Comparison of ENCODE assay signal across 10 cellular contexts in the genomic region with DNA sequence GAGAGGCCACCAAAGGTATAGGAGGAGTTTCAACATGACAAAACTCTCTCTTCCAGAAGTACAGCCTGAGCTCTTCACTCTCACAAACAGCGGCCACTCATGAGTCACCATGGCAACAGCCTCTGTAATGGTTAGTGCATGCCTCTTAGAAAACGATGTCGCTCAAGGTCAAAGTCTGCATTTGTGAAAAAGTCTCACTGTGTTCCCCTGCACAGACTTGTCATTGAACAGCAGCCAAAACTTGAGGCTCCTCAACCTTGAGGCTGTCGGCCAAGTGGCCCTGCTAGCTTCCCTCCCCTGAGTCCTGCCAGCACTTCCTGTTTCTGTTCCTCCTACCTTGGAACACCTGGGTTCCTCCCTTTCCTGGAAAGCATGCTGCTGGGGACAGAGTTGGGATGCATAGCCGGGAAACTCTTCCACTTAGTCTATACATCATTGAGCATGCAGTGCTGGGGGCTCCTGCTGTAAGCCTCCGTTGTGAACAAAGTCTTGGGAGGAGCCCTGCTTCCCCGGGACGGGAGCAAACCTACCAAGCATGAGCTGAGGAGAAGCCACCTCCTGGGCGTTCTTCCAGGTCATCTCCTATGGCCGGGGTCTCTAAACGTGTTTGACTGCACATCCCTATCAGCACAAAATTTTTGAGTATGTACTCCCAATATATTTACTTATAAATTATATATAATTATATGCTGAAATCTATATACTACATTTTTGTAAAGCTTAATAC.
DNase-seq lines count a peak whose midpoint lies in the region; ATAC-seq and TF ChIP-seq lines count a peak whose summit lies in the region.
"Had no signal": no experiment of that assay in that cellular context is flagged by ENCODE, and none has a peak within 500 bp of the region (broad histone marks: within the 10 kb centered on the region; RNA-seq: fewer than 3 reads in every experiment).

No MANE protein-coding gene starts in this region.

- H3K9me2 ChIP-seq in SK-N-SH = no peaks in the 10 kb centered on the region

- H3K4me3 Mint-ChIP-seq in stimulated activated effector memory CD8-positive, alpha-beta T cell treated with anti-CD3 and anti-CD28 coated beads, Interleukin-12 subunit alpha, Interleukin-12 subunit beta, amount 100 ng/mL, for 72 hours = no peak overlapping the region
- no peak overlapping the region for H3K4me3 Mint-ChIP-seq in T-cell
- H3K4me3 Mint-ChIP-seq: T-helper 1 cell treated with Interleukin-12 subunit alpha and Interleukin-12 subunit beta and Interleukin-4 antibody, amounts not matched to agents 30 μg/mL and 1 μg/mL, for 36 hours had no signal

- in situ Hi-C loops in gastrocnemius medialis (cut with MboI; ENCODE audit: low sequenced_read_pairs in 4 of 4) = no loop called here

- H3K27ac Mint-ChIP-seq in stimulated activated effector memory CD8-positive, alpha-beta T cell treated with anti-CD3 and anti-CD28 coated beads, Interleukin-12 subunit alpha, Interleukin-12 subunit beta, amount 100 ng/mL, for 72 hours = no peak overlapping the region
- H3K27ac Mint-ChIP-seq in T-cell = no peak overlapping the region
- H3K27ac Mint-ChIP-seq: T-helper 1 cell treated with Interleukin-12 subunit alpha and Interleukin-12 subunit beta and Interleukin-4 antibody, amounts not matched to agents 30 μg/mL and 1 μg/mL, for 36 hours had no signal

- TF ChIP-seq CTCF in SK-N-SH (IDR thresholded peaks at IDR 0.05) (no peak), foreskin fibroblast (IDR thresholded peaks at IDR 0.05; ENCODE audit: low read depth, low read length) (no peak), gastrocnemius medialis (IDR thresholded peaks at IDR 0.05 in 4 of 5, conservative IDR thresholded peaks at IDR 0.05 in 1 of 5) (no peak)

- POLR2A ChIA-PET in SK-N-SH (lab: Yijun Ruan, JAX) (no interaction called here), T-cell (lab: Charles Lee) (no interaction called here)

- ATAC-seq in SK-N-SH treated with all-trans-retinoic acid at 6 μM for 48 hours = no peak
- ATAC-seq in stimulated activated effector memory CD8-positive, alpha-beta T cell treated with anti-CD3 and anti-CD28 coated beads, Interleukin-12 subunit alpha, Interleukin-12 subunit beta, amount 100 ng/mL, for 72 hours = peak; percentile 85
- no peak for ATAC-seq in gastrocnemius medialis
- ATAC-seq in T-cell (replicated peaks in 1 of 4) = no peak
- ATAC-seq: HCT116 had no signal

- 53% methylated on average over 8 of the region's 11 CpGs for WGBS in SK-N-SH (ENCODE audit: low lambda C conversion rate)

- no peaks in the 10 kb centered on the region for H3K9me3 ChIP-seq in SK-N-SH
- H3K9me3 ChIP-seq in gastrocnemius medialis = no peaks in the 10 kb centered on the region

- no peak overlapping the region for H3K9ac ChIP-seq in SK-N-SH

- H2AFZ ChIP-seq in SK-N-SH (ENCODE audit: low read depth) = no peak overlapping the region

- no peaks in the 10 kb centered on the region for H3K4me1 ChIP-seq in SK-N-SH (ENCODE audit: control insufficient read depth in 1 of 2, insufficient read depth in 2 of 2, low read depth in 1 of 2, low read length in 1 of 2)
- no peaks in the 10 kb centered on the region for H3K4me1 ChIP-seq in gastrocnemius medialis

- no peaks in the 10 kb centered on the region for H3K4me1 Mint-ChIP-seq in stimulated activated effector memory CD8-positive, alpha-beta T cell treated with anti-CD3 and anti-CD28 coated beads, Interleukin-12 subunit alpha, Interleukin-12 subunit beta, amount 100 ng/mL, for 72 hours
- H3K4me1 Mint-ChIP-seq in T-cell = no peaks in the 10 kb centered on the region

- intact Hi-C loops in gastrocnemius medialis (cut with DNase I; ENCODE audit: low total_unique reads) = no loop called here

- H3K27me3 ChIP-seq in SK-N-SH (ENCODE audit: insufficient read depth) = no peaks in the 10 kb centered on the region
- H3K27me3 ChIP-seq in gastrocnemius medialis = no peaks in the 10 kb centered on the region

- no peaks in the 10 kb centered on the region for H3F3A ChIP-seq in SK-N-SH (replicated peaks; ENCODE audit: insufficient read depth)

- H3K4me3 ChIP-seq in SK-N-SH (ENCODE audit: low read depth in 2 of 2, low read length in 1 of 2) (no peak overlapping the region), foreskin fibroblast (ENCODE audit: low read depth in 1 of 2, low read length in 2 of 2) (no peak overlapping the region), gastrocnemius medialis (no peak overlapping the region)

- no peaks in the 10 kb centered on the region for H3K9me3 Mint-ChIP-seq in stimulated activated effector memory CD8-positive, alpha-beta T cell treated with anti-CD3 and anti-CD28 coated beads, Interleukin-12 subunit alpha, Interleukin-12 subunit beta, amount 100 ng/mL, for 72 hours
- H3K9me3 Mint-ChIP-seq in T-cell = no peaks in the 10 kb centered on the region
- H3K9me3 Mint-ChIP-seq: T-helper 1 cell treated with Interleukin-12 subunit alpha and Interleukin-12 subunit beta and Interleukin-4 antibody, amounts not matched to agents 30 μg/mL and 1 μg/mL, for 36 hours had no signal

- H3K79me2 ChIP-seq in SK-N-SH (ENCODE audit: insufficient read depth) = no peaks in the 10 kb centered on the region

- no peak for TF ChIP-seq EP300 in SK-N-SH (IDR thresholded peaks at IDR 0.05; ENCODE audit: borderline replicate concordance in 1 of 2, low read depth in 1 of 2, low read length in 1 of 2)

- no peaks in the 10 kb centered on the region for H4K20me1 ChIP-seq in SK-N-SH (ENCODE audit: insufficient read depth)

- no peak for TF ChIP-seq RAD21 in SK-N-SH (IDR thresholded peaks at IDR 0.05; ENCODE audit: low read length)

- H3K36me3 ChIP-seq in SK-N-SH (replicated peaks in 1 of 2; ENCODE audit: control insufficient read depth in 1 of 2, insufficient read depth in 2 of 2, low read length in 1 of 2) (no peaks in the 10 kb centered on the region), gastrocnemius medialis (no peaks in the 10 kb centered on the region)

- no peak overlapping the region for H3K4me2 ChIP-seq in SK-N-SH

- DNase-seq in SK-N-SH (peak; percentile 27), NCI-H748 treated with DMSO at 0.1 percent for 48 hours (lab: John Stamatoyannopoulos, UW) (peak; percentile 28), foreskin fibroblast (peak; percentile 19 to 59), gastrocnemius medialis (no peak), dedifferentiated amniotic fluid mesenchymal stem cell (ENCODE audit: extremely low spot score) (no peak), T-cell (no peak)
- no peak for DNase-seq in stimulated activated effector memory CD8-positive, alpha-beta T cell treated with anti-CD3 and anti-CD28 coated beads, Interleukin-12 subunit alpha, Interleukin-12 subunit beta, amount 100 ng/mL, for 72 hours (ENCODE audit: low spot score in 2 of 2)

- CTCF ChIA-PET in SK-N-SH (lab: Yijun Ruan, JAX) = interaction anchor here (1.0 kb wide), 1 partner anchor 12 kb away, joined by 3 read pairs; no protein-coding TSS in a partner anchor
- CTCF ChIA-PET in T-cell (lab: Charles Lee) = no interaction called here

- no peak for TF ChIP-seq POLR2A in gastrocnemius medialis (IDR thresholded peaks at IDR 0.05)

- H3K27ac ChIP-seq in SK-N-SH (ENCODE audit: low read depth in 2 of 2, low read length in 1 of 2) = no peak overlapping the region
- no peak overlapping the region for H3K27ac ChIP-seq in gastrocnemius medialis

- peaks cover 5 to 12% of the 10 kb centered on the region in 2 donors for H3K27me3 Mint-ChIP-seq in T-cell

- no peaks in the 10 kb centered on the region for H3K36me3 Mint-ChIP-seq in stimulated activated effector memory CD8-positive, alpha-beta T cell treated with anti-CD3 and anti-CD28 coated beads, Interleukin-12 subunit alpha, Interleukin-12 subunit beta, amount 100 ng/mL, for 72 hours
- H3K36me3 Mint-ChIP-seq in T-cell = no peaks in the 10 kb centered on the region

TF ChIP-seq in SK-N-SH, 30 proteins besides CTCF, POLR2A, EP300 and RAD21 (continues in another document):
- TF ChIP-seq, protein P1, sequence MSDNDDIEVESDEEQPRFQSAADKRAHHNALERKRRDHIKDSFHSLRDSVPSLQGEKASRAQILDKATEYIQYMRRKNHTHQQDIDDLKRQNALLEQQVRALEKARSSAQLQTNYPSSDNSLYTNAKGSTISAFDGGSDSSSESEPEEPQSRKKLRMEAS (IDR thresholded peaks at IDR 0.05; ENCODE audit: low read depth) = no peak
- TF ChIP-seq GABPA (IDR thresholded peaks at IDR 0.05; ENCODE audit: low read depth) = no peak
- no peak for TF ChIP-seq NFIC (IDR thresholded peaks at IDR 0.05; ENCODE audit: borderline replicate concordance)
- no peak for TF ChIP-seq TAF1 (IDR thresholded peaks at IDR 0.05; ENCODE audit: borderline replicate concordance, low read depth, low read length)
- TF ChIP-seq FOSL2 (IDR thresholded peaks at IDR 0.05; ENCODE audit: borderline replicate concordance, low read depth) = no peak
- no peak for TF ChIP-seq YY1 (IDR thresholded peaks at IDR 0.05; ENCODE audit: low read depth)

TF ChIP-seq in SK-N-SH treated with all-trans-retinoic acid at 6 μM for 48 hours, 23 proteins besides CTCF, POLR2A, EP300 and RAD21:
- TF ChIP-seq, protein P2, sequence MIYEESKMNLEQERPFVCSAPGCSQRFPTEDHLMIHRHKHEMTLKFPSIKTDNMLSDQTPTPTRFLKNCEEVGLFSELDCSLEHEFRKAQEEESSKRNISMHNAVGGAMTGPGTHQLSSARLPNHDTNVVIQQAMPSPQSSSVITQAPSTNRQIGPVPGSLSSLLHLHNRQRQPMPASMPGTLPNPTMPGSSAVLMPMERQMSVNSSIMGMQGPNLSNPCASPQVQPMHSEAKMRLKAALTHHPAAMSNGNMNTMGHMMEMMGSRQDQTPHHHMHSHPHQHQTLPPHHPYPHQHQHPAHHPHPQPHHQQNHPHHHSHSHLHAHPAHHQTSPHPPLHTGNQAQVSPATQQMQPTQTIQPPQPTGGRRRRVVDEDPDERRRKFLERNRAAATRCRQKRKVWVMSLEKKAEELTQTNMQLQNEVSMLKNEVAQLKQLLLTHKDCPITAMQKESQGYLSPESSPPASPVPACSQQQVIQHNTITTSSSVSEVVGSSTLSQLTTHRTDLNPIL (CRISPR knock-in tag; IDR thresholded peaks at IDR 0.05; ENCODE audit: low read depth) = no peak
- no peak for TF ChIP-seq SNAI2 (CRISPR knock-in tag; IDR thresholded peaks at IDR 0.05)

Comparison
In these comparisons a context has a peak if more than half of its experiments do, and no peak if none do; other contexts are left out.
1. DNase-seq: peak in SK-N-SH (single experiment), NCI-H748 treated with DMSO at 0.1 percent for 48 hours (single experiment) and foreskin fibroblast (2 of 2); none in stimulated activated effector memory CD8-positive, alpha-beta T cell treated with anti-CD3 and anti-CD28 coated beads, Interleukin-12 subunit alpha, Interleukin-12 subunit beta, amount 100 ng/mL, for 72 hours (0 of 2), gastrocnemius medialis (0 of 2), dedifferentiated amniotic fluid mesenchymal stem cell (single experiment) and T-cell (0 of 34).